ENCODE assay signal across 35 cellular contexts in genomic region chr11:94516725-94517124, GRCh38. TPM values are rescaled to one million over a fixed set of nuclear protein-coding genes. Genes with fewer than 3 reads are reported as not detected.
"Had no signal": no experiment of that assay in that cellular context is flagged by ENCODE, and none has a peak within 500 bp of the region (broad histone marks: within the 10 kb centered on the region; RNA-seq: fewer than 3 reads in every experiment).

No MANE protein-coding gene starts in this region.

- ATAC-seq: naive thymus-derived CD8-positive, alpha-beta T cell; natural killer cell treated with Interleukin-12 subunit alpha and Interleukin-12 subunit beta and Interleukin-15 and Interleukin-18, amount 100 ng/mL, for 72 hours; pancreas; psoas muscle; right cardiac atrium; sciatic nerve; stimulated activated memory B cell treated with anti-CD40 and anti-IgM and Interleukin-4, amounts not matched to agents 10 μg/mL and 1 μg/mL and 100 μg/mL, for 72 hours; stimulated activated naive CD8-positive, alpha-beta T cell treated with anti-CD3 and anti-CD28 coated beads, Interleukin-15, amount 100 ng/mL, for 72 hours; stimulated activated naive CD8-positive, alpha-beta T cell treated with anti-CD3 and anti-CD28 coated beads, Interleukin-15, Interleukin-2, amounts not matched to agents 100 U/mL and 50 U/mL, for 24 hours; upper lobe of right lung had no signal

- H3K9me3 ChIP-seq: neutrophil, pancreas, psoas muscle, spleen, suprapubic skin, testis, tibial artery, transverse colon, upper lobe of right lung, uterus had no signal

- H3K27me3 ChIP-seq: suprapubic skin, testis, tibial artery, transverse colon, upper lobe of right lung, uterus had no signal

- H3K4me2 ChIP-seq: smooth muscle cell had no signal

- H3K27ac ChIP-seq: neutrophil, pancreas, psoas muscle, skin epidermis, spleen, suprapubic skin, testis, tibial artery, transverse colon, upper lobe of right lung, uterus had no signal

- H3K4me1 ChIP-seq: psoas muscle, testis, uterus had no signal

- H3K4me3 ChIP-seq: pancreas, psoas muscle, skin epidermis, smooth muscle cell, spleen, suprapubic skin, testis, tibial artery, transverse colon, upper lobe of right lung, uterus had no signal

- DNase-seq: naive thymus-derived CD8-positive, alpha-beta T cell; nephron progenitor cell; nucleus accumbens; pancreas; posterior cingulate gyrus; psoas muscle; right cardiac atrium; spleen; stimulated activated CD4-positive, alpha-beta T cell treated with anti-CD3 and anti-CD28 coated beads, Interleukin-12 subunit alpha, Interleukin-12 subunit beta, amount 100 ng/mL, for 4 hours; stimulated activated CD4-positive, alpha-beta T cell treated with anti-CD3 and anti-CD28 coated beads, Interleukin-1b, Interleukin-23, amount 100 ng/mL, for 48 hours; stimulated activated CD4-positive, alpha-beta T cell treated with anti-CD3 and anti-CD28 coated beads, Interleukin-4, amount 100 ng/mL, for 1 hour; stimulated activated CD4-positive, alpha-beta T cell treated with anti-CD3 and anti-CD28 coated beads, Interleukin-4, amount 100 ng/mL, for 4 hours; stimulated activated CD8-positive, alpha-beta memory T cell treated with anti-CD3 and anti-CD28 coated beads, Interleukin-4, amount 100 ng/mL, for 48 hours; stimulated activated naive CD4-positive, alpha-beta T cell; stimulated activated naive CD8-positive, alpha-beta T cell treated with anti-CD3 and anti-CD28 coated beads, Interleukin-15, amount 100 ng/mL, for 72 hours; stimulated activated naive CD8-positive, alpha-beta T cell treated with anti-CD3 and anti-CD28 coated beads, Interleukin-15, Interleukin-2, amounts not matched to agents 100 U/mL and 50 U/mL, for 24 hours; substantia nigra; testis; tibial artery; transverse colon; upper lobe of right lung; uterus had no signal

- H3K36me3 ChIP-seq: neutrophil, pancreas, spleen, suprapubic skin, tibial artery, transverse colon, upper lobe of right lung, uterus had no signal

- FAIRE-seq: pancreas had no signal

RNA-seq across cellular contexts. Expression of gene C11orf97, which starts 4.5 kb away (rescaled TPM):
- total RNA-seq: naive thymus-derived CD8-positive, alpha-beta T cell; natural killer cell treated with Interleukin-12 subunit alpha and Interleukin-12 subunit beta and Interleukin-15 and Interleukin-18, amount 100 ng/mL, for 72 hours; neural crest cell; omental fat pad; osteocyte; pancreas; progenitor cell of endocrine pancreas; psoas muscle; right cardiac atrium; sciatic nerve; smooth muscle cell; spleen; suprapubic skin; transverse colon; upper lobe of right lung; urinary bladder; uterus had no signal
- polyA plus RNA-seq: naive thymus-derived CD8-positive, alpha-beta T cell; pancreas; right cardiac atrium; smooth muscle cell; thymus; urinary bladder had no signal
